In genomic region chr5:82881571-82882200, GRCh38 we compare ENCODE assay signal across 12 cellular contexts.
DNase-seq lines count a peak whose midpoint lies in the region; ATAC-seq lines count a peak whose summit lies in the region.
"Had no signal": no experiment of that assay in that cellular context is flagged by ENCODE, and none has a peak within 500 bp of the region (broad histone marks: within the 10 kb centered on the region; RNA-seq: fewer than 3 reads in every experiment).

No MANE protein-coding gene starts in this region.

- DNase-seq in HT-29 (ENCODE audit: low spot score) (no peak), left colon (no peak)
- DNase-seq: activated B cell treated with CpG ODN at 0.5 μM for 24 hours, DMS79 treated with DMSO at 0.1 percent for 48 hours, MG63, SK-N-SH had no signal

- intact Hi-C loops in left colon (cut with DNase I, micrococcal nuclease): no loop called here

- ATAC-seq in GM18502 (IDR thresholded peaks at IDR 0.05; ENCODE audit: poor library complexity, unreplicated experiment) (peak; percentile 50), GM19351 (IDR thresholded peaks at IDR 0.05; ENCODE audit: unreplicated experiment) (peak; percentile 38), HG02678 (IDR thresholded peaks at IDR 0.05; ENCODE audit: unreplicated experiment) (peak; percentile 55), HG03575 (IDR thresholded peaks at IDR 0.05; ENCODE audit: extremely low read depth, insufficient number of reproducible peaks, low FRiP score, unreplicated experiment) (peak; percentile 48), GM19463 (IDR thresholded peaks at IDR 0.05; ENCODE audit: unreplicated experiment) (no peak), GM19035 (IDR thresholded peaks at IDR 0.05; ENCODE audit: unreplicated experiment) (no peak), left colon (no peak)

Comparison
In these comparisons a context has a peak if more than half of its experiments do, and no peak if none do; other contexts are left out.
1. ATAC-seq: peak in GM18502 (single experiment), GM19351 (single experiment), HG02678 (single experiment) and HG03575 (single experiment); none in GM19463 (single experiment), GM19035 (single experiment) and left colon (single experiment).